22 cellular contexts compared by ENCODE assay signal in the genomic region with DNA sequence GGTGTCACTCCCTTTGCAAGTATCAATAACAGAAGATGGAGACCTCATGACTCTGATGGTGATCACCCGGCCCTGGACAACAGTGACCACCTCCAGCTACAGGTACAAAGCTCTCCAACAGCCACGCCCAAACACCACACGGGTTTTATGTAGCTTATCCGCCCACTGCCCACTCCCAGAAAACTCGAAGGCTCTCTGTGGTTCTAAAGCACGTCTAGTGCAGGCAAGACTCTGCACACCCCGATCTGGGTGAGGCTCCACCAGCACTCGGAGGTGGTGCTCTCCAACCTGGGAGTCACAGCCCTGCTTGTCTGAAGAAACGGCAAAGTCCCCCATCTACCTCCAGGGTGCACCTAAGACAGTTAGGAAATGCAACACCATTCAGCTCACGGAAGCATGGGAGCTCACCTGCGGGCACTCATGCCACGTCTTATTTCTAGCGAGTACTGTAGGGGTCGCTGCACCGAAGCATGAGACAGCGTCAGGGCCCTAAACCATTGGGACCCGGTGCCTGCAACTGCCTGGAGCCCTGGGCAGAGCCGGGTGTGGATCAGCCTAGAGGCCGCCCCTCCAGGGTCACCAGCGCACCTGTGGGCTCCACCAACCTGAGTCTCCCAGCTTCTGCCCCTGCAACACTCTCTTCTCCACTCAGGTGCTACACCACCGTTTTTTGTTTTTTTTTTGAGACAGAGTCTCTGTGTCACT. TPM values are rescaled to one million over a fixed set of nuclear protein-coding genes. Genes with fewer than 3 reads are reported as not detected.
DNase-seq lines count a peak whose midpoint lies in the region; TF ChIP-seq lines count a peak whose summit lies in the region.
"Had no signal": no experiment of that assay in that cellular context is flagged by ENCODE, and none has a peak within 500 bp of the region (broad histone marks: within the 10 kb centered on the region; RNA-seq: fewer than 3 reads in every experiment).

No MANE protein-coding gene starts in this region.

- no peak overlapping the region for H2BK15ac ChIP-seq in mesenchymal stem cell (ENCODE audit: low read depth, poor library complexity, severe bottlenecking)

- TF ChIP-seq CTCF in MCF 10A (IDR thresholded peaks at IDR 0.05; ENCODE audit: unreplicated experiment): no peak
- no peak for TF ChIP-seq CTCF in breast epithelium (IDR thresholded peaks at IDR 0.05)
- TF ChIP-seq CTCF in endothelial cell (IDR thresholded peaks at IDR 0.05; ENCODE audit: unreplicated experiment): no peak
- no peak for TF ChIP-seq CTCF in neural progenitor cell (IDR thresholded peaks at IDR 0.05)
- no peak for TF ChIP-seq CTCF in hepatocyte (IDR thresholded peaks at IDR 0.05; ENCODE audit: poor library complexity)
- no peak for TF ChIP-seq CTCF in transverse colon (IDR thresholded peaks at IDR 0.05)
- TF ChIP-seq CTCF in PC-9 (conservative IDR thresholded peaks at IDR 0.05): no peak

- no peaks in the 10 kb centered on the region for H3K79me2 ChIP-seq in neural progenitor cell (ENCODE audit: low read depth)
- no peaks in the 10 kb centered on the region for H3K79me2 ChIP-seq in hepatocyte
- H3K79me2 ChIP-seq in PC-9 (ENCODE audit: low read depth): no peaks in the 10 kb centered on the region

- no peak overlapping the region for H3K18ac ChIP-seq in mesenchymal stem cell (ENCODE audit: low read depth in 1 of 2, low read length in 2 of 2)

- CTCF ChIA-PET in MCF 10A (lab: Yijun Ruan, JAX): interaction anchor here (0.6 to 2.9 kb wide), 15 partner anchors 9 to 139 kb away, joined by 3 to 22 read pairs (median 5); partner anchors contain the start of gene ZNF354A
- CTCF ChIA-PET in PC-9 (lab: Charles Lee): interaction anchor here (0.5 kb wide), 1 partner anchor 96 kb away, joined by 3 read pairs; no protein-coding TSS in a partner anchor

- no peak overlapping the region for H3K14ac ChIP-seq in mesenchymal stem cell (ENCODE audit: low read length in 2 of 2)

- H3K9me3 ChIP-seq in breast epithelium: no peaks in the 10 kb centered on the region
- H3K9me3 ChIP-seq in neural progenitor cell (ENCODE audit: low read depth): no peaks in the 10 kb centered on the region
- no peaks in the 10 kb centered on the region for H3K9me3 ChIP-seq in mesenchymal stem cell (ENCODE audit: control insufficient read depth, low read length)
- H3K9me3 ChIP-seq in hepatocyte (ENCODE audit: low read depth): no peaks in the 10 kb centered on the region
- H3K9me3 ChIP-seq in transverse colon: no peaks in the 10 kb centered on the region
- H3K9me3 ChIP-seq in PC-9 (ENCODE audit: insufficient read depth, low read depth): no peaks in the 10 kb centered on the region
- H3K9me3 ChIP-seq: BE2C, Peyer's patch, SK-N-SH had no signal

- no peaks in the 10 kb centered on the region for H3K27me3 ChIP-seq in breast epithelium
- H3K27me3 ChIP-seq in neural progenitor cell: no peaks in the 10 kb centered on the region
- no peaks in the 10 kb centered on the region for H3K27me3 ChIP-seq in mesenchymal stem cell (ENCODE audit: control insufficient read depth in 1 of 2, insufficient read depth in 1 of 2, low read length in 2 of 2)
- H3K27me3 ChIP-seq in hepatocyte: no peaks in the 10 kb centered on the region
- no peaks in the 10 kb centered on the region for H3K27me3 ChIP-seq in transverse colon
- H3K27me3 ChIP-seq in PC-9 (ENCODE audit: insufficient read depth, low read depth): no peaks in the 10 kb centered on the region
- H3K27me3 ChIP-seq: BE2C, Peyer's patch had no signal

- H3K36me3 ChIP-seq in breast epithelium: no peaks in the 10 kb centered on the region
- no peaks in the 10 kb centered on the region for H3K36me3 ChIP-seq in neural progenitor cell
- no peaks in the 10 kb centered on the region for H3K36me3 ChIP-seq in mesenchymal stem cell (ENCODE audit: control insufficient read depth in 1 of 2, insufficient read depth in 2 of 2, low read depth in 1 of 2, low read length in 2 of 2)
- no peaks in the 10 kb centered on the region for H3K36me3 ChIP-seq in hepatocyte (replicated peaks; ENCODE audit: insufficient read depth, low read depth)
- no peaks in the 10 kb centered on the region for H3K36me3 ChIP-seq in transverse colon
- H3K36me3 ChIP-seq in PC-9 (ENCODE audit: low read depth): no peaks in the 10 kb centered on the region
- H3K36me3 ChIP-seq: Peyer's patch had no signal

- H3K27ac ChIP-seq in breast epithelium: no peak overlapping the region
- H3K27ac ChIP-seq in neural progenitor cell: no peak overlapping the region
- no peak overlapping the region for H3K27ac ChIP-seq in mesenchymal stem cell (ENCODE audit: low read length, poor library complexity, severe bottlenecking)
- no peak overlapping the region for H3K27ac ChIP-seq in hepatocyte
- H3K27ac ChIP-seq in transverse colon: no peak overlapping the region
- H3K27ac ChIP-seq in PC-9: no peak overlapping the region
- H3K27ac ChIP-seq: 22Rv1, Peyer's patch had no signal

- H2AFZ ChIP-seq in neural progenitor cell (replicated peaks): no peak overlapping the region
- H2AFZ ChIP-seq in mesenchymal stem cell (ENCODE audit: low read depth, low read length): no peak overlapping the region
- no peak overlapping the region for H2AFZ ChIP-seq in hepatocyte
- no peak overlapping the region for H2AFZ ChIP-seq in PC-9

- H4K20me1 ChIP-seq in neural progenitor cell (ENCODE audit: low read depth): no peaks in the 10 kb centered on the region
- no peaks in the 10 kb centered on the region for H4K20me1 ChIP-seq in hepatocyte (ENCODE audit: insufficient read depth, poor library complexity, severe bottlenecking)
- no peaks in the 10 kb centered on the region for H4K20me1 ChIP-seq in PC-9 (ENCODE audit: insufficient read depth)

- H3K9me3 Mint-ChIP-seq in MCF 10A (ENCODE audit: unreplicated experiment) (no peaks in the 10 kb centered on the region), endothelial cell (ENCODE audit: unreplicated experiment) (peaks cover 35% of the 10 kb centered on the region), neural progenitor cell (peaks cover 34% of the 10 kb centered on the region)

- no peak overlapping the region for H2BK120ac ChIP-seq in mesenchymal stem cell (ENCODE audit: low read depth, low read length)

- H3F3A ChIP-seq in neural progenitor cell (ENCODE audit: low read depth) (no peaks in the 10 kb centered on the region), PC-9 (ENCODE audit: insufficient read depth, low read depth) (peaks cover 18% of the 10 kb centered on the region)

- in situ Hi-C loops in transverse colon (cut with MboI; ENCODE audit: low pct_ligation_motif_present in 1 of 4, low pct_unique_long_range_greater_than_20kb in 1 of 4, low sequenced_read_pairs in 3 of 4): no loop called here

- H3K4me1 Mint-ChIP-seq in MCF 10A (ENCODE audit: insufficient read depth, unreplicated experiment) (peaks cover 58% of the 10 kb centered on the region), endothelial cell (ENCODE audit: unreplicated experiment) (no peaks in the 10 kb centered on the region), neural progenitor cell (no peaks in the 10 kb centered on the region)
- H3K4me1 Mint-ChIP-seq: CD8-positive, alpha-beta memory T cell had no signal

- H3K4me1 ChIP-seq in breast epithelium: no peaks in the 10 kb centered on the region
- no peaks in the 10 kb centered on the region for H3K4me1 ChIP-seq in neural progenitor cell
- peaks cover 12% of the 10 kb centered on the region for H3K4me1 ChIP-seq in mesenchymal stem cell (ENCODE audit: control insufficient read depth, insufficient read depth, low read depth, low read length)
- peaks cover 11% of the 10 kb centered on the region for H3K4me1 ChIP-seq in hepatocyte (ENCODE audit: insufficient read depth)
- no peaks in the 10 kb centered on the region for H3K4me1 ChIP-seq in transverse colon
- peaks cover 23% of the 10 kb centered on the region for H3K4me1 ChIP-seq in PC-9 (replicated peaks; ENCODE audit: insufficient read depth)
- H3K4me1 ChIP-seq: BE2C, Peyer's patch had no signal

- intact Hi-C loops in MCF 10A (cut with micrococcal nuclease): loop anchor here (5.0 kb wide), 2 partner anchors 39 to 556 kb away; partner anchors contain the start of gene PHYKPL
- intact Hi-C loops in breast epithelium (cut with DNase I; ENCODE audit: low total_unique reads): no loop called here
- intact Hi-C loops in transverse colon (cut with DNase I; ENCODE audit: low total_unique reads): no loop called here
- intact Hi-C loops in PC-9 (cut with micrococcal nuclease; ENCODE audit: unreplicated experiment): no loop called here

- no peak overlapping the region for H3K4ac ChIP-seq in mesenchymal stem cell (ENCODE audit: low read depth in 1 of 2, low read length in 2 of 2)

- 82% methylated on average over 21 of the region's 21 CpGs for WGBS in mesenchymal stem cell
- 92% methylated on average over 21 of the region's 21 CpGs for WGBS in hepatocyte (ENCODE audit: low lambda C conversion rate, missing lambda C conversion rate)
- WGBS in transverse colon (ENCODE audit: low coverage in 1 of 2), 2 donors: 84% methylated on average over 21 of the region's 21 CpGs; no CpG with 5 or more reads in 1 of the 2 donors

- H3K9me2 ChIP-seq in hepatocyte (replicated peaks; ENCODE audit: insufficient read depth): no peaks in the 10 kb centered on the region
- no peaks in the 10 kb centered on the region for H3K9me2 ChIP-seq in PC-9 (ENCODE audit: insufficient read depth)
- H3K9me2 ChIP-seq: SK-N-SH had no signal

- H3K27ac Mint-ChIP-seq in MCF 10A (ENCODE audit: low read depth, unreplicated experiment) (peak overlapping the region; percentile 92), endothelial cell (ENCODE audit: unreplicated experiment) (no peak overlapping the region), neural progenitor cell (no peak overlapping the region)
- H3K27ac Mint-ChIP-seq: CD8-positive, alpha-beta memory T cell had no signal

- BruUV-seq in MCF 10A (replicated peaks; lab: Mats Ljungman, UMichigan): no TSS peak
- BruUV-seq in PC-9 (replicated peaks; lab: Mats Ljungman, UMichigan): no TSS peak

- TF ChIP-seq POLR2A in breast epithelium (IDR thresholded peaks at IDR 0.05): no peak
- TF ChIP-seq POLR2A in transverse colon (IDR thresholded peaks at IDR 0.05): no peak

- H3K27me3 Mint-ChIP-seq in MCF 10A (ENCODE audit: insufficient read depth, unreplicated experiment) (no peaks in the 10 kb centered on the region), endothelial cell (ENCODE audit: unreplicated experiment) (peaks cover 9% of the 10 kb centered on the region), neural progenitor cell (ENCODE audit: insufficient read depth, low read depth) (peaks cover 16% of the 10 kb centered on the region)

- H4K91ac ChIP-seq in mesenchymal stem cell (ENCODE audit: low read length): no peak overlapping the region

- no peak overlapping the region for H3K4me3 ChIP-seq in breast epithelium
- H3K4me3 ChIP-seq in neural progenitor cell: no peak overlapping the region
- H3K4me3 ChIP-seq in mesenchymal stem cell (ENCODE audit: insufficient read depth in 1 of 2, low read depth in 1 of 2, low read length in 2 of 2): no peak overlapping the region
- no peak overlapping the region for H3K4me3 ChIP-seq in hepatocyte
- no peak overlapping the region for H3K4me3 ChIP-seq in transverse colon
- no peak overlapping the region for H3K4me3 ChIP-seq in PC-9
- H3K4me3 ChIP-seq: Peyer's patch had no signal

- TF ChIP-seq EP300 in transverse colon (IDR thresholded peaks at IDR 0.05; ENCODE audit: low read depth): no peak

- H3K9ac ChIP-seq in neural progenitor cell (no peak overlapping the region), mesenchymal stem cell (ENCODE audit: low read length) (no peak overlapping the region)
- H3K9ac ChIP-seq: SK-N-SH had no signal

- no peaks in the 10 kb centered on the region for H3K36me3 Mint-ChIP-seq in MCF 10A (ENCODE audit: insufficient read depth, unreplicated experiment)
- H3K36me3 Mint-ChIP-seq in endothelial cell (ENCODE audit: low read depth, unreplicated experiment): peaks cover 10% of the 10 kb centered on the region
- no peaks in the 10 kb centered on the region for H3K36me3 Mint-ChIP-seq in neural progenitor cell
- H3K36me3 Mint-ChIP-seq: CD14-positive monocyte; CD8-positive, alpha-beta memory T cell had no signal

- no peak overlapping the region for H2BK5ac ChIP-seq in mesenchymal stem cell (ENCODE audit: low read depth, low read length, poor library complexity, severe bottlenecking)

- H2AK5ac ChIP-seq in mesenchymal stem cell (ENCODE audit: low read length, severe bottlenecking): no peak overlapping the region

- no peak overlapping the region for H3K23ac ChIP-seq in mesenchymal stem cell (ENCODE audit: low read length in 2 of 2)

- no peaks in the 10 kb centered on the region for H3K79me1 ChIP-seq in mesenchymal stem cell (replicated peaks; ENCODE audit: low read length, poor library complexity, severe bottlenecking)

- no peak overlapping the region for H4K8ac ChIP-seq in mesenchymal stem cell (ENCODE audit: low read length)

- DNase-seq in MCF 10A (ENCODE audit: unreplicated experiment): no peak
- DNase-seq in breast epithelium (ENCODE audit: low spot score in 2 of 2): no peak
- DNase-seq in endothelial cell (ENCODE audit: low spot score): no peak
- no peak for DNase-seq in neural progenitor cell (ENCODE audit: low spot score)
- no peak for DNase-seq in mesenchymal stem cell
- DNase-seq in hepatocyte (ENCODE audit: low spot score): no peak
- no peak for DNase-seq in transverse colon
- DNase-seq in PC-9: no peak
- DNase-seq: ACHN; BE2C; CD8-positive, alpha-beta memory T cell; Kasumi-1; MV-4-11; NCI-H1105; NCI-H1436 treated with DMSO at 0.1 percent for 48 hours; NCI-H187 treated with DMSO at 0.1 percent for 48 hours; NCI-H2171 treated with DMSO at 0.1 percent for 48 hours; NCI-H524 treated with DMSO at 0.1 percent for 48 hours; Peyer's patch; SK-N-SH had no signal

- POLR2A ChIA-PET in MCF 10A (lab: Yijun Ruan, JAX) (interaction anchor here (0.7 to 8.2 kb wide), 12 partner anchors 12 to 835 kb away, joined by 4 to 116 read pairs (median 12); partner anchors contain the start of genes CLK4, HNRNPH1, ZNF354A and ZNF354B), PC-9 (lab: Charles Lee; ENCODE audit: unreplicated experiment) (no interaction called here)

- H3K4me2 ChIP-seq in neural progenitor cell: no peak overlapping the region
- no peak overlapping the region for H3K4me2 ChIP-seq in mesenchymal stem cell (ENCODE audit: low read length, poor library complexity, severe bottlenecking)
- no peak overlapping the region for H3K4me2 ChIP-seq in hepatocyte
- no peak overlapping the region for H3K4me2 ChIP-seq in PC-9
- H3K4me2 ChIP-seq: SK-N-SH had no signal

- no peak overlapping the region for H2BK12ac ChIP-seq in mesenchymal stem cell (ENCODE audit: low read length in 2 of 2)

- peak overlapping the region; percentile 54 for H3K4me3 Mint-ChIP-seq in MCF 10A (ENCODE audit: unreplicated experiment)
- peak overlapping the region; percentile 65 for H3K4me3 Mint-ChIP-seq in endothelial cell (ENCODE audit: unreplicated experiment)
- peak overlapping the region; percentile 43 for H3K4me3 Mint-ChIP-seq in neural progenitor cell
- H3K4me3 Mint-ChIP-seq: CD8-positive, alpha-beta memory T cell had no signal

RNA-seq across cellular contexts. Expression of gene ZNF354A, which starts 58.1 kb away (rescaled TPM):
- total RNA-seq in MCF 10A (2022): 24.3 and 24.8 TPM in 2 replicates
- 10 to 100 TPM; 17.6 to 25.8 (median 21.3) TPM for total RNA-seq in breast epithelium
- 23.2 TPM for total RNA-seq in endothelial cell (ENCODE audit: unreplicated experiment)
- total RNA-seq in neural progenitor cell (ENCODE audit: low replicate concordance): 22.0 and 32.8 TPM in 2 replicates
- 9.4 TPM for polyA plus RNA-seq in mesenchymal stem cell (2013, experiment 1 of 2)
- polyA plus RNA-seq in mesenchymal stem cell (2013, experiment 2 of 2): 9.4 TPM
- total RNA-seq in hepatocyte: 9.1 and 13.1 TPM in 2 replicates
- 7.8 and 16.3 TPM in 2 replicates for polyA plus RNA-seq in hepatocyte
- 10 to 100 TPM in 2 of 4 donors, 1 to 10 TPM in 2; 3.6 to 17.3 (median 8.8) TPM for total RNA-seq in transverse colon
- 12.1 and 14.2 TPM in 2 replicates for total RNA-seq in PC-9 (2021)
